ENCODE assay signal across 16 cellular contexts in the genomic region with DNA sequence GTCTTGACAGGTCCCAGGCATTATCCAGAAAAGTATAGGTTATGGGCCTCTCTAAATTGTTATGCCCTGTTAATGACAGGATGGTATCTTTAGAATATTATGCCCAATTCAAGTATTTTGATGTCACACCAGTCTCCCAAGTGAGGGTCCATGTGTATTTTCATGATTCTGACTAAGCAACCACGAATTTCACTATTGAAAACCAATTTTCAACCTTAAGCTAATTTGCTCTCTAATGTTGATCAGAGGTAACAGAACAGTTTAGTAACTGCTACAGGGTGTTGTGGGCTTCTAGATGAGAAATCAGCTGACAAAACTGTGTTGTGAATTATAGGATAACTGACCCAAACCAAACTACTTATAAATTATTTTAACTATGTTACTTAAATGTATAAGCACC. TPM values are rescaled to one million over a fixed set of nuclear protein-coding genes. Genes with fewer than 3 reads are reported as not detected.
DNase-seq lines count a peak whose midpoint lies in the region; ATAC-seq and TF ChIP-seq lines count a peak whose summit lies in the region.
"Had no signal": no experiment of that assay in that cellular context is flagged by ENCODE, and none has a peak within 500 bp of the region (broad histone marks: within the 10 kb centered on the region; RNA-seq: fewer than 3 reads in every experiment).

No MANE protein-coding gene starts in this region.

- intact Hi-C loops in activated CD8-positive, alpha-beta T cell treated with anti-CD3 and anti-CD28 coated beads for 36 hours (cut with micrococcal nuclease), result no loop called here
- intact Hi-C loops in CD8-positive, alpha-beta T cell (cut with DNase I, micrococcal nuclease), result loop anchor here in 1 of 2 experiments (5.0 kb wide), 1 partner anchor 47 kb away; no protein-coding TSS in a partner anchor
- intact Hi-C loops in uterus (cut with DNase I; ENCODE audit: low total_unique reads), result no loop called here

- TF ChIP-seq POLR2A in uterus (IDR thresholded peaks at IDR 0.05), result no peak

- no peaks in the 10 kb centered on the region for H3K27me3 Mint-ChIP-seq in activated CD8-positive, alpha-beta T cell treated with anti-CD3 and anti-CD28 coated beads for 36 hours
- H3K27me3 Mint-ChIP-seq in activated CD8-positive, alpha-beta T cell treated with anti-CD3 and anti-CD28 coated beads, Interleukin-2, amount 10 ng/mL, durations not matched to agents 7 days and 5 days (ENCODE audit: low read depth), result no peaks in the 10 kb centered on the region
- no peaks in the 10 kb centered on the region for H3K27me3 Mint-ChIP-seq in CD8-positive, alpha-beta T cell (ENCODE audit: low read depth)
- H3K27me3 Mint-ChIP-seq in activated naive CD8-positive, alpha-beta T cell, result no peaks in the 10 kb centered on the region

- peak; percentile 67 for ATAC-seq in activated CD8-positive, alpha-beta T cell treated with anti-CD3 and anti-CD28 coated beads for 36 hours
- ATAC-seq in activated CD8-positive, alpha-beta T cell treated with anti-CD3 and anti-CD28 coated beads, Interleukin-2, amount 10 ng/mL, durations not matched to agents 7 days and 5 days, result no peak
- ATAC-seq in CD8-positive, alpha-beta T cell, result no peak
- ATAC-seq in stimulated activated naive CD8-positive, alpha-beta T cell treated with anti-CD3 and anti-CD28 coated beads, Interleukin-15, Interleukin-2, amounts not matched to agents 100 U/mL and 50 U/mL, for 24 hours, result peak; percentile 41
- no peak for ATAC-seq in GM21737 (IDR thresholded peaks at IDR 0.05; ENCODE audit: unreplicated experiment)

- no peaks in the 10 kb centered on the region for H3K9me3 ChIP-seq in CD8-positive, alpha-beta T cell (ENCODE audit: low read length)
- no peaks in the 10 kb centered on the region for H3K9me3 ChIP-seq in uterus

- H3K27ac ChIP-seq in CD8-positive, alpha-beta T cell (ENCODE audit: low read depth, low read length), result no peak overlapping the region
- no peak overlapping the region for H3K27ac ChIP-seq in uterus
- H3K27ac ChIP-seq: BLaER1 had no signal

- peaks cover 11% of the 10 kb centered on the region for H3K9me3 Mint-ChIP-seq in activated CD8-positive, alpha-beta T cell treated with anti-CD3 and anti-CD28 coated beads for 36 hours
- peaks cover 12% of the 10 kb centered on the region for H3K9me3 Mint-ChIP-seq in activated CD8-positive, alpha-beta T cell treated with anti-CD3 and anti-CD28 coated beads, Interleukin-2, amount 10 ng/mL, durations not matched to agents 7 days and 5 days (ENCODE audit: insufficient read depth)
- H3K9me3 Mint-ChIP-seq in CD8-positive, alpha-beta T cell, result peaks cover 7% of the 10 kb centered on the region
- peaks cover 4% of the 10 kb centered on the region for H3K9me3 Mint-ChIP-seq in activated naive CD8-positive, alpha-beta T cell (ENCODE audit: low read depth)

- POLR2A ChIA-PET in activated CD8-positive, alpha-beta T cell treated with anti-CD3 and anti-CD28 coated beads for 36 hours (lab: Charles Lee), result no interaction called here
- POLR2A ChIA-PET in activated CD8-positive, alpha-beta T cell treated with anti-CD3 and anti-CD28 coated beads, Interleukin-2, amount 10 ng/mL, durations not matched to agents 7 days and 5 days (lab: Charles Lee), result no interaction called here
- POLR2A ChIA-PET in CD8-positive, alpha-beta T cell (lab: Charles Lee), result no interaction called here

- peak overlapping the region; percentile 63 for H3K27ac Mint-ChIP-seq in activated CD8-positive, alpha-beta T cell treated with anti-CD3 and anti-CD28 coated beads for 36 hours
- no peak overlapping the region for H3K27ac Mint-ChIP-seq in activated CD8-positive, alpha-beta T cell treated with anti-CD3 and anti-CD28 coated beads, Interleukin-2, amount 10 ng/mL, durations not matched to agents 7 days and 5 days
- H3K27ac Mint-ChIP-seq in CD8-positive, alpha-beta T cell, result peak overlapping the region; percentile 45
- peak overlapping the region; percentile 83 for H3K27ac Mint-ChIP-seq in activated naive CD8-positive, alpha-beta T cell

- in situ Hi-C loops in KBM-7 (cut with MboI; ENCODE audit: low pct_unique_long_range_greater_than_20kb, low sequenced_read_pairs), result no loop called here

- H3K4me3 Mint-ChIP-seq in activated CD8-positive, alpha-beta T cell treated with anti-CD3 and anti-CD28 coated beads for 36 hours, result no peak overlapping the region
- no peak overlapping the region for H3K4me3 Mint-ChIP-seq in activated CD8-positive, alpha-beta T cell treated with anti-CD3 and anti-CD28 coated beads, Interleukin-2, amount 10 ng/mL, durations not matched to agents 7 days and 5 days
- no peak overlapping the region for H3K4me3 Mint-ChIP-seq in CD8-positive, alpha-beta T cell
- no peak overlapping the region for H3K4me3 Mint-ChIP-seq in activated naive CD8-positive, alpha-beta T cell
- H3K4me3 Mint-ChIP-seq: H9 had no signal

- peaks cover 48% of the 10 kb centered on the region for H3K4me1 Mint-ChIP-seq in activated CD8-positive, alpha-beta T cell treated with anti-CD3 and anti-CD28 coated beads for 36 hours (ENCODE audit: low read depth)
- H3K4me1 Mint-ChIP-seq in activated CD8-positive, alpha-beta T cell treated with anti-CD3 and anti-CD28 coated beads, Interleukin-2, amount 10 ng/mL, durations not matched to agents 7 days and 5 days (ENCODE audit: low read depth), result peaks cover 27% of the 10 kb centered on the region
- peaks cover 43% of the 10 kb centered on the region for H3K4me1 Mint-ChIP-seq in CD8-positive, alpha-beta T cell (ENCODE audit: low read depth)
- peaks cover 55% of the 10 kb centered on the region for H3K4me1 Mint-ChIP-seq in activated naive CD8-positive, alpha-beta T cell (ENCODE audit: low read depth)

- no peak for TF ChIP-seq CTCF in activated CD8-positive, alpha-beta T cell treated with anti-CD3 and anti-CD28 coated beads for 36 hours (IDR thresholded peaks at IDR 0.05)
- TF ChIP-seq CTCF in CD8-positive, alpha-beta T cell (IDR thresholded peaks at IDR 0.05), result no peak
- TF ChIP-seq CTCF in uterus (IDR thresholded peaks at IDR 0.05), result no peak

- no peak for DNase-seq in activated CD8-positive, alpha-beta T cell treated with anti-CD3 and anti-CD28 coated beads for 36 hours
- DNase-seq in activated CD8-positive, alpha-beta T cell treated with anti-CD3 and anti-CD28 coated beads, Interleukin-2, amount 10 ng/mL, durations not matched to agents 7 days and 5 days, result no peak
- DNase-seq in CD8-positive, alpha-beta T cell, result no peak
- no peak for DNase-seq in stimulated activated naive CD8-positive, alpha-beta T cell treated with anti-CD3 and anti-CD28 coated beads, Interleukin-15, Interleukin-2, amounts not matched to agents 100 U/mL and 50 U/mL, for 24 hours
- DNase-seq in uterus (no peak), KBM-7 (no peak)
- DNase-seq: 8988T, AML-193, Calu3, DMS79, EL, GOT3, H9 had no signal

- peaks cover 46% of the 10 kb centered on the region for H3K36me3 ChIP-seq in CD8-positive, alpha-beta T cell (ENCODE audit: insufficient read depth, low read length)
- H3K36me3 ChIP-seq in uterus, result no peaks in the 10 kb centered on the region

- CTCF ChIA-PET in activated CD8-positive, alpha-beta T cell treated with anti-CD3 and anti-CD28 coated beads for 36 hours (lab: Charles Lee), result interaction anchor here (1.1 to 1.5 kb wide), 2 partner anchors 14 to 181 kb away, joined by 3 to 4 read pairs; no protein-coding TSS in a partner anchor
- CTCF ChIA-PET in activated CD8-positive, alpha-beta T cell treated with anti-CD3 and anti-CD28 coated beads, Interleukin-2, amount 10 ng/mL, durations not matched to agents 7 days and 5 days (lab: Charles Lee), result no interaction called here
- CTCF ChIA-PET in CD8-positive, alpha-beta T cell (lab: Charles Lee), result no interaction called here

- no peak overlapping the region for H3K4me3 ChIP-seq in CD8-positive, alpha-beta T cell (ENCODE audit: low read depth, low read length)
- no peak overlapping the region for H3K4me3 ChIP-seq in uterus
- H3K4me3 ChIP-seq: BLaER1 had no signal

- H3K4me1 ChIP-seq in CD8-positive, alpha-beta T cell (ENCODE audit: insufficient read depth, low read length), result peaks cover 5% of the 10 kb centered on the region
- H3K4me1 ChIP-seq in uterus, result no peaks in the 10 kb centered on the region

- H3K27me3 ChIP-seq in CD8-positive, alpha-beta T cell (ENCODE audit: insufficient read depth, low read length), result no peaks in the 10 kb centered on the region
- no peaks in the 10 kb centered on the region for H3K27me3 ChIP-seq in uterus
- H3K27me3 ChIP-seq: BLaER1 had no signal

- H3K36me3 Mint-ChIP-seq in activated CD8-positive, alpha-beta T cell treated with anti-CD3 and anti-CD28 coated beads for 36 hours (ENCODE audit: low read depth), result peaks cover 86% of the 10 kb centered on the region
- H3K36me3 Mint-ChIP-seq in activated CD8-positive, alpha-beta T cell treated with anti-CD3 and anti-CD28 coated beads, Interleukin-2, amount 10 ng/mL, durations not matched to agents 7 days and 5 days (ENCODE audit: low read depth), result peaks cover 94% of the 10 kb centered on the region
- H3K36me3 Mint-ChIP-seq in CD8-positive, alpha-beta T cell, result peaks cover 96% of the 10 kb centered on the region
- peaks cover 45% of the 10 kb centered on the region for H3K36me3 Mint-ChIP-seq in activated naive CD8-positive, alpha-beta T cell

RNA-seq across cellular contexts. Expression of gene SORL1, which starts 48.6 kb away (rescaled TPM):
- 10 to 100 TPM; 61.1 to 64.6 TPM for total RNA-seq in activated CD8-positive, alpha-beta T cell treated with anti-CD3 and anti-CD28 coated beads for 36 hours
- total RNA-seq in activated CD8-positive, alpha-beta T cell treated with anti-CD3 and anti-CD28 coated beads, Interleukin-2, amount 10 ng/mL, durations not matched to agents 7 days and 5 days, result 100 to 1,000 TPM in 1 of 2 experiments, 10 to 100 TPM in 1; 98.9 to 107 TPM
- total RNA-seq in CD8-positive, alpha-beta T cell, result 100 to 1,000 TPM; 170 TPM
- total RNA-seq in uterus, result 10 to 100 TPM in 3 of 4 donors, 1 to 10 TPM in 1; 7.6 to 42.6 (median 17.2) TPM

Comparison
In these comparisons a context has a peak if more than half of its experiments do, and no peak if none do; other contexts are left out.
1. ATAC-seq: peak in activated CD8-positive, alpha-beta T cell treated with anti-CD3 and anti-CD28 coated beads for 36 hours (single experiment) and stimulated activated naive CD8-positive, alpha-beta T cell treated with anti-CD3 and anti-CD28 coated beads, Interleukin-15, Interleukin-2, amounts not matched to agents 100 U/mL and 50 U/mL, for 24 hours (single experiment); none in activated CD8-positive, alpha-beta T cell treated with anti-CD3 and anti-CD28 coated beads, Interleukin-2, amount 10 ng/mL, durations not matched to agents 7 days and 5 days (single experiment), CD8-positive, alpha-beta T cell (single experiment) and GM21737 (single experiment).